Comparison of ENCODE assay signal across 8 cellular contexts in the genomic region with DNA sequence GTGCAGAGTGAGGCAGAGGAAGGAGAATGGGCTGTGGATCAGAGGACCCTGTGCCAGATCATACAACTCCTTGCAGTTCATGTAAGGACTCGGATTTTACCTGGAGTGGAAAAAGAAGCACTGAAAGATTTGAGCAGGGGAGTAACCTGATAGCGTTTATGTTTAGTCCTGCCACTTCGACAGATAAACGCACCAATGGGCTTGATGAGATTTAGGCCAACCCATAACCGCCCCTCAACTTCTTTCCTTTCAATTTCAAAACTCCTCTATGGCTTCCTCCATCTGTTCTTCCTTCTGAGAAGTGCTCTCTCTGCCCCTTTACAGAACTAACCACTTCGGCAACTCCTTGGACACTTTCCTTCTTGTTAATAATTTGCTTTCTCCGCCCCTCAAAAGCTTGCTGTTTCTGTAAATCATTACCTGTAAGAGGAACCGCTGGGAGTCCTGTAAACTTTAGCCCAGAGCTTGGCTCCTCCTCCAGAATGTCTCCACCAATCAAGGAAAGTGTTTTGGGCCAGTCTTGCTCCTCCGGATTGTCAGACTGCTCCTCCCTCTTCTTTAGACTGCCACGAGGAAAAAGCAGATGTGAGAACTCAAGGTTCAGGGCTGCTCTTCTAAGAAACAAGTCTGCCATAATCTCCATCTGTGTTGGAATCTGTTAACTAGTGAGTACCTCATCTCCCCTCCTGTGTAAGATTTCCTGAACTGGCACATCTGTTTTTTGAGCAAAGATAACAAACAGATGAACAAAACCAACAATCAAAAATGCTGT. TPM values are rescaled to one million over a fixed set of nuclear protein-coding genes. Genes with fewer than 3 reads are reported as not detected.
A peak's percentile ranks its signal among the peaks of the same experiment; 100 is the strongest.
DNase-seq lines count a peak whose midpoint lies in the region; ATAC-seq and TF ChIP-seq lines count a peak whose summit lies in the region.

A gene with protein sequence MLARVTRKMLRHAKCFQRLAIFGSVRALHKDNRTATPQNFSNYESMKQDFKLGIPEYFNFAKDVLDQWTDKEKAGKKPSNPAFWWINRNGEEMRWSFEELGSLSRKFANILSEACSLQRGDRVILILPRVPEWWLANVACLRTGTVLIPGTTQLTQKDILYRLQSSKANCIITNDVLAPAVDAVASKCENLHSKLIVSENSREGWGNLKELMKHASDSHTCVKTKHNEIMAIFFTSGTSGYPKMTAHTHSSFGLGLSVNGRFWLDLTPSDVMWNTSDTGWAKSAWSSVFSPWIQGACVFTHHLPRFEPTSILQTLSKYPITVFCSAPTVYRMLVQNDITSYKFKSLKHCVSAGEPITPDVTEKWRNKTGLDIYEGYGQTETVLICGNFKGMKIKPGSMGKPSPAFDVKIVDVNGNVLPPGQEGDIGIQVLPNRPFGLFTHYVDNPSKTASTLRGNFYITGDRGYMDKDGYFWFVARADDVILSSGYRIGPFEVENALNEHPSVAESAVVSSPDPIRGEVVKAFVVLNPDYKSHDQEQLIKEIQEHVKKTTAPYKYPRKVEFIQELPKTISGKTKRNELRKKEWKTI (plus strand): TSS at position 554 of the 772 bp plus-strand sequence. CDS start 6,021 bp downstream, outside the sequence.

- H4K20me1 ChIP-seq in PC-9 (ENCODE audit: insufficient read depth) = no peaks in the 10 kb centered on the region

- H3K79me2 ChIP-seq in PC-9 (ENCODE audit: low read depth) (no peaks in the 10 kb centered on the region), parathyroid adenoma (no peaks in the 10 kb centered on the region)

- H3K9me2 ChIP-seq in PC-9 (ENCODE audit: insufficient read depth) = no peaks in the 10 kb centered on the region

- H3K9ac ChIP-seq in parathyroid adenoma = no peak within 1 kb of the TSS

- H3K4me2 ChIP-seq in PC-9 (peak within 1 kb of the TSS; percentile 65), parathyroid adenoma (ENCODE audit: low read length) (peak within 1 kb of the TSS; percentile 80)

- BruUV-seq in PC-9 (replicated peaks; lab: Mats Ljungman, UMichigan) = no TSS peak

- intact Hi-C loops in PC-9 (cut with micrococcal nuclease; ENCODE audit: unreplicated experiment) = no loop called here
- intact Hi-C loops in vagina (cut with DNase I) = no loop called here

- DNase-seq in ACHN (peak; percentile 99), PC-9 (peak; percentile 60 to 61), germinal center (ENCODE audit: low spot score) (peak; percentile 88), vagina (ENCODE audit: extremely low spot score in 2 of 2) (no peak)
- peak; percentile 51 for DNase-seq in activated effector memory CD4-positive, alpha-beta T cell treated with Interleukin-2 at 50 U/mL for 16 hours

- TF ChIP-seq CTCF in PC-9 (conservative IDR thresholded peaks at IDR 0.05) = no peak
- TF ChIP-seq CTCF in parathyroid adenoma (IDR thresholded peaks at IDR 0.05) = no peak
- TF ChIP-seq CTCF in vagina (IDR thresholded peaks at IDR 0.05) = no peak

- peak within 1 kb of the TSS; percentile 82 for H2AFZ ChIP-seq in PC-9
- peak within 1 kb of the TSS; percentile 92 for H2AFZ ChIP-seq in parathyroid adenoma

- H3K4me3 ChIP-seq in PC-9 = peak within 1 kb of the TSS; percentile 52; the same call in 1 of the 2 replicates
- H3K4me3 ChIP-seq in parathyroid adenoma (ENCODE audit: low read depth, low read length) = peak within 1 kb of the TSS; percentile 72
- H3K4me3 ChIP-seq in vagina = peak within 1 kb of the TSS; percentile 40

- H3K27ac ChIP-seq in PC-9 = no peak within 1 kb of the TSS
- H3K27ac ChIP-seq in parathyroid adenoma = peak within 1 kb of the TSS; percentile 74
- peak within 1 kb of the TSS; percentile 69 for H3K27ac ChIP-seq in vagina

- no peaks in the 10 kb centered on the region for H3F3A ChIP-seq in PC-9 (ENCODE audit: insufficient read depth, low read depth)

- in situ Hi-C loops in ACHN (cut with HindIII; ENCODE audit: low pct_ligation_motif_present, low pct_unique_long_range_greater_than_20kb, low sequenced_read_pairs) = no loop called here

- H3K36me3 ChIP-seq in PC-9 (ENCODE audit: low read depth) (no peaks in the 10 kb centered on the region), parathyroid adenoma (ENCODE audit: control insufficient read depth, insufficient read depth, low read length) (no peaks in the 10 kb centered on the region), vagina (no peaks in the 10 kb centered on the region)

- POLR2A ChIA-PET in PC-9 (lab: Charles Lee; ENCODE audit: unreplicated experiment) = no interaction called here

- no peak for TF ChIP-seq POLR2A in vagina (IDR thresholded peaks at IDR 0.05)

- ATAC-seq in GM18907 (IDR thresholded peaks at IDR 0.05; ENCODE audit: unreplicated experiment) (peak; percentile 98), HG03097 (IDR thresholded peaks at IDR 0.05; ENCODE audit: low FRiP score, unreplicated experiment) (peak; percentile 92)

- H3K27me3 ChIP-seq in PC-9 (ENCODE audit: insufficient read depth, low read depth) = peaks cover 37% of the 10 kb centered on the region
- no peaks in the 10 kb centered on the region for H3K27me3 ChIP-seq in parathyroid adenoma (ENCODE audit: control insufficient read depth, insufficient read depth, low read length)
- H3K27me3 ChIP-seq in vagina = no peaks in the 10 kb centered on the region

- peaks cover 10% of the 10 kb centered on the region; the same call in 1 of the 2 replicates for H3K9me3 ChIP-seq in PC-9 (ENCODE audit: insufficient read depth, low read depth)
- H3K9me3 ChIP-seq in parathyroid adenoma (ENCODE audit: control insufficient read depth, low read length) = no peaks in the 10 kb centered on the region
- H3K9me3 ChIP-seq in vagina = no peaks in the 10 kb centered on the region

- peaks cover 4% of the 10 kb centered on the region; the same call in 1 of the 2 replicates for H3K4me1 ChIP-seq in PC-9 (replicated peaks; ENCODE audit: insufficient read depth)
- H3K4me1 ChIP-seq in parathyroid adenoma = no peaks in the 10 kb centered on the region
- peaks cover 7% of the 10 kb centered on the region for H3K4me1 ChIP-seq in vagina

- CTCF ChIA-PET in PC-9 (lab: Charles Lee) = interaction anchor here (0.6 kb wide), 1 partner anchor 856 kb away, joined by 6 read pairs; no protein-coding TSS in a partner anchor

RNA-seq across cellular contexts. Expression of the gene that starts here (rescaled TPM):
- total RNA-seq in PC-9 (2021) (1.1 and 2.4 TPM in 2 replicates), vagina (70.2 TPM)

Comparison
In these comparisons a context has a peak if more than half of its experiments do, and no peak if none do; other contexts are left out.
1. RNA of the gene that starts here (total RNA-seq): 70.2 TPM in vagina (single experiment); 1.1 to 2.4 TPM in PC-9; every median in the first group is over 10 times any median in the second.
2. DNase-seq: peak in ACHN (single experiment), PC-9 (2 of 2), activated effector memory CD4-positive, alpha-beta T cell treated with Interleukin-2 at 50 U/mL for 16 hours (single experiment) and germinal center (single experiment); none in vagina (0 of 2).
3. Peak in every context shown above with its lines, with median percentiles within 50 percentile points of each other: H3K4me3 ChIP-seq.